ENCODE assay signal across 10 cellular contexts in the genomic region with DNA sequence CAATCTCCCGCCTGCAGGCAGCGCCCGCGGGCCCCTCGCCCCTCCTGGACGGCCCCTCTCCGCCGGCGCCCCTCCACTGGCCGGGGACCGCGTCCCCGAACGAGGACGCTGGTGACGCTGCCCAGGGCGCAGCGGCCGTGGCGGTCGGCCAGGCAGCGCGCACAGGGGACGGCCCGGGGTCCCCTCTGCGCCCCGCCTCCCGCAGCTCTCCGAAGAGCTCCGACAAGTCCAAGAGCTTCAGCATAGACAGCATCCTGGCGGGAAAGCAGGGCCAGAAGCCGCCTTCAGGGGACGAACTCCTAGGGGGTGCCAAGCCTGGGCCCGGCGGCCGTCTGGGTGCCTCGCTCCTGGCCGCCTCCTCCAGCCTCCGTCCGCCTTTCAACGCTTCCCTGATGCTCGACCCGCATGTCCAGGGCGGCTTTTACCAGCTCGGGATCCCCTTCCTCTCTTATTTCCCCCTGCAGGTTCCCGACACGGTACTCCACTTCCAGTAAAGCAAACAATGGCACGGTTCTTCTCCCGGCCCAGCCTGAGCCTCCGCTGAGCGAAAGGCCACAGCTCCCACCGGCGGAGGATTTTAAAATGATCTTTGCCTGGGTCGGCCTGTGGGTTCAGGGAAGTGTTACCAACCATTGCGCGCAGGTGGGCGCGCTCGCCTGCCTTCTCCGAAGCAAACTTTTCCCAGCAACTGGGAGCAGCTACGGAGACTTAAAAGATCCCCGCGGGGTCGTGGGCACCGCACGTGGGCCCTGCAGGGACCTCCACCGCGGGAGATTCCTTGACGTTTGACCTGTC. TPM values are rescaled to one million over a fixed set of nuclear protein-coding genes. Genes with fewer than 3 reads are reported as not detected.
DNase-seq lines count a peak whose midpoint lies in the region; ATAC-seq and TF ChIP-seq lines count a peak whose summit lies in the region.
"Had no signal": no experiment of that assay in that cellular context is flagged by ENCODE, and none has a peak within 500 bp of the region (broad histone marks: within the 10 kb centered on the region; RNA-seq: fewer than 3 reads in every experiment).

No MANE protein-coding gene starts in this region.

- ATAC-seq in right cardiac atrium (peak; percentile 5 to 32), HG03442 (IDR thresholded peaks at IDR 0.05; ENCODE audit: unreplicated experiment) (no peak), HG02852 (IDR thresholded peaks at IDR 0.05; ENCODE audit: unreplicated experiment) (no peak)
- ATAC-seq in CD4-positive, alpha-beta T cell (ENCODE audit: poor library complexity), result no peak

- intact Hi-C loops in adrenal gland (cut with DNase I) (no loop called here), right cardiac atrium (cut with DNase I) (loop anchor here (5.0 to 10.0 kb wide), 4 partner anchors 85 to 185 kb away; no protein-coding TSS in a partner anchor)
- intact Hi-C loops in CD4-positive, alpha-beta T cell (cut with DNase I, micrococcal nuclease), result no loop called here

- no peak for TF ChIP-seq POLR2A in adrenal gland (IDR thresholded peaks at IDR 0.05)

- peak; percentile 51 for DNase-seq in GM03348 (ENCODE audit: low spot score)
- DNase-seq in adrenal gland, result peak in 1 of 7 donors; percentile 36
- peak in 2 of 3 donors; percentile 78 to 80 for DNase-seq in right cardiac atrium
- no peak for DNase-seq in retinal pigment epithelial cell (ENCODE audit: low read depth)
- no peak for DNase-seq in CD4-positive, alpha-beta T cell
- no peak for DNase-seq in stimulated activated CD4-positive, alpha-beta T cell treated with anti-CD3 and anti-CD28 coated beads, Interleukin-15, amount 100 ng/mL, for 24 hours
- DNase-seq: GOT3; stimulated activated CD4-positive, alpha-beta T cell treated with anti-CD3 and anti-CD28 coated beads, Interleukin-12 subunit alpha, Interleukin-12 subunit beta, amount 100 ng/mL, for 4 hours had no signal

- peaks cover 8% of the 10 kb centered on the region for H3K4me1 Mint-ChIP-seq in CD4-positive, alpha-beta T cell (ENCODE audit: low read depth)

- H3K9me3 ChIP-seq in adrenal gland (replicated peaks in 1 of 3) (no peaks in the 10 kb centered on the region), right cardiac atrium (ENCODE audit: control insufficient read depth, low read length) (no peaks in the 10 kb centered on the region)
- no peaks in the 10 kb centered on the region for H3K9me3 ChIP-seq in CD4-positive, alpha-beta T cell (ENCODE audit: control insufficient read depth, low read length)

- peak overlapping the region in 1 of 4 donors; percentile 32 for H3K4me3 ChIP-seq in adrenal gland
- H3K4me3 ChIP-seq in right cardiac atrium (ENCODE audit: low read length), result peak overlapping the region; percentile 22
- peak overlapping the region; percentile 53 for H3K4me3 ChIP-seq in retinal pigment epithelial cell (ENCODE audit: low read length)

- peaks cover 85% of the 10 kb centered on the region for H3K27me3 Mint-ChIP-seq in CD4-positive, alpha-beta T cell

- H3K36me3 Mint-ChIP-seq in CD4-positive, alpha-beta T cell (ENCODE audit: low read depth), result no peaks in the 10 kb centered on the region

- H3K27ac ChIP-seq in adrenal gland (peak overlapping the region in 3 of 5 donors; percentile 53 to 78 (median 70)), right cardiac atrium (ENCODE audit: low read length) (peak overlapping the region; percentile 19)
- no peak overlapping the region for H3K27ac ChIP-seq in CD4-positive, alpha-beta T cell (ENCODE audit: low read depth, low read length)

- H3K36me3 ChIP-seq in adrenal gland (replicated peaks in 1 of 2), result no peaks in the 10 kb centered on the region

- H3K4me1 ChIP-seq in adrenal gland (replicated peaks in 1 of 2), result no peaks in the 10 kb centered on the region
- no peaks in the 10 kb centered on the region for H3K4me1 ChIP-seq in right cardiac atrium (ENCODE audit: control insufficient read depth, insufficient read depth, low read length)

- no peak overlapping the region for H3K4me3 Mint-ChIP-seq in CD4-positive, alpha-beta T cell

- peaks cover 56% of the 10 kb centered on the region for H3K27me3 ChIP-seq in adrenal gland
- no peaks in the 10 kb centered on the region for H3K27me3 ChIP-seq in right cardiac atrium (ENCODE audit: control insufficient read depth, insufficient read depth)
- H3K27me3 ChIP-seq in CD4-positive, alpha-beta T cell (ENCODE audit: control insufficient read depth, insufficient read depth, low read length), result peaks cover 63% of the 10 kb centered on the region

- 12 to 36% (median 20%) methylated on average over 21 to 69 of the region's 69 CpGs for WGBS in adrenal gland, 4 donors
- 25% methylated on average over 69 of the region's 69 CpGs for WGBS in right cardiac atrium

- TF ChIP-seq CTCF in adrenal gland (IDR thresholded peaks at IDR 0.05) (no peak), retinal pigment epithelial cell (conservative IDR thresholded peaks at IDR 0.05; ENCODE audit: low read depth, low read length) (no peak)
- TF ChIP-seq CTCF in CD4-positive, alpha-beta T cell (IDR thresholded peaks at IDR 0.05), result no peak

- no peak overlapping the region for H3K27ac Mint-ChIP-seq in CD4-positive, alpha-beta T cell

- POLR2A ChIA-PET in CD4-positive, alpha-beta T cell (lab: Charles Lee), result no interaction called here

- H3K9me3 Mint-ChIP-seq in CD4-positive, alpha-beta T cell, result no peaks in the 10 kb centered on the region

- CTCF ChIA-PET in CD4-positive, alpha-beta T cell (lab: Charles Lee), result no interaction called here

RNA-seq across cellular contexts. Expression of a gene that starts 1.1 kb away (rescaled TPM):
- total RNA-seq in adrenal gland, result 1 to 10 TPM in 3 of 8 donors, under 1 TPM in 5; 0.18 to 2.1 (median 0.77) TPM
- under 1 TPM; 0.31 to 0.88 (median 0.61) TPM for polyA plus RNA-seq in adrenal gland
- total RNA-seq in right cardiac atrium, result 1 to 10 TPM; 1.3 to 1.8 (median 1.6) TPM
- 0.75 TPM for polyA plus RNA-seq in right cardiac atrium
- not detected for total RNA-seq in CD4-positive, alpha-beta T cell

RNA-seq across cellular contexts. Expression of a gene that starts 12.8 kb away (rescaled TPM):
- total RNA-seq in adrenal gland, result 1 to 10 TPM; 1.1 to 4.8 (median 3.0) TPM
- polyA plus RNA-seq in adrenal gland, result 1 to 10 TPM; 1.1 to 1.9 (median 1.2) TPM
- total RNA-seq in right cardiac atrium, result 1 to 10 TPM; 2.3 to 3.7 (median 2.8) TPM
- polyA plus RNA-seq in right cardiac atrium, result 1.1 TPM
- under 1 TPM; 0.11 to 0.19 TPM for total RNA-seq in CD4-positive, alpha-beta T cell

RNA-seq across cellular contexts. Expression of a gene that starts 24.4 kb away (rescaled TPM):
- total RNA-seq in adrenal gland (10 to 100 TPM in 7 of 8 donors, 1 to 10 TPM in 1; 7.6 to 22.2 (median 18.5) TPM), right cardiac atrium (10 to 100 TPM in 3 of 4 donors, 1 to 10 TPM in 1; 9.0 to 14.7 (median 12.5) TPM)
- polyA plus RNA-seq in adrenal gland (10 to 100 TPM; 12.5 to 20.8 (median 18.2) TPM), right cardiac atrium (8.8 TPM)
- 1 to 10 TPM; 7.3 to 7.9 TPM for total RNA-seq in CD4-positive, alpha-beta T cell

Comparison
In these comparisons a context has a peak if more than half of its experiments do, and no peak if none do; other contexts are left out.
1. DNase-seq: peak in GM03348 (single experiment) and right cardiac atrium (2 of 3); none in retinal pigment epithelial cell (single experiment), CD4-positive, alpha-beta T cell (0 of 10) and stimulated activated CD4-positive, alpha-beta T cell treated with anti-CD3 and anti-CD28 coated beads, Interleukin-15, amount 100 ng/mL, for 24 hours (single experiment).
2. ATAC-seq: peak in right cardiac atrium (2 of 2); none in HG03442 (single experiment), HG02852 (single experiment) and CD4-positive, alpha-beta T cell (single experiment).
3. intact Hi-C loops: an anchor here in right cardiac atrium (5.0 to 10.0 kb wide); none called in adrenal gland and CD4-positive, alpha-beta T cell.